23 cellular contexts compared by ENCODE assay signal in the genomic region with DNA sequence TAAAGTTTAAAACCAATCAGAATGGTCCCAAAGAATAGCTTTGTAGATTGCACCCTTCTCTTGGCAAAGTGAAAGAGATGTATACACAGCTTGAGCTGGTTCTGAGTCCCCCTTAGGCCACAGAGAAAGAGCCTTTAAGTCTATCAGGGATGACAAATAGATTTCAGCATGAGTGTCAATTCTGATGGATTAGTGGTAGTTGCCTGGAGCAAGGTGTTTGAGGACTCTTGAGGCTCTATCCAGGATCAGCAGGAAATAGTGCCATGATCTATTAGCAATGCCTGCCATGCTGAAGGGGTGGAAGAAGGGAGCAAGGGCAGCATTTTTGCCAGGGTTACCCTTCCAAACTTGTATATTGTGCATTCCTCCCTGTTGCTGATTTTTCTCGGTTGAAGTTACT.
"Had no signal": no experiment of that assay in that cellular context is flagged by ENCODE, and none has a peak within 500 bp of the region (broad histone marks: within the 10 kb centered on the region; RNA-seq: fewer than 3 reads in every experiment).

No MANE protein-coding gene starts in this region.

- H3K27ac ChIP-seq: foreskin keratinocyte, hepatocyte, neutrophil, psoas muscle, right lobe of liver, suprapubic skin, thyroid gland, upper lobe of left lung, vagina had no signal

- H3K36me3 ChIP-seq: neutrophil, right lobe of liver, suprapubic skin, thyroid gland, upper lobe of left lung, vagina had no signal

- FAIRE-seq: endothelial cell of umbilical vein had no signal

- H3K4me2 ChIP-seq: hepatocyte had no signal

- H3K9me3 ChIP-seq: mucosa of descending colon, neutrophil, psoas muscle, right lobe of liver, suprapubic skin, thyroid gland, upper lobe of left lung, vagina had no signal

- H2AFZ ChIP-seq: hepatocyte had no signal

- H3K27me3 ChIP-seq: hepatocyte, neutrophil, right lobe of liver, suprapubic skin, thyroid gland, upper lobe of left lung, vagina had no signal

- H3K4me1 ChIP-seq: foreskin keratinocyte, psoas muscle, right lobe of liver, suprapubic skin, upper lobe of left lung, vagina had no signal

- H3K79me2 ChIP-seq: hepatocyte had no signal

- H3K4me3 ChIP-seq: hepatocyte, mucosa of descending colon, psoas muscle, right lobe of liver, suprapubic skin, thyroid gland, upper lobe of left lung, vagina had no signal

- ATAC-seq: foreskin keratinocyte; left lobe of liver; mucosa of descending colon; naive thymus-derived CD8-positive, alpha-beta T cell; psoas muscle; right lobe of liver; stimulated activated effector memory CD8-positive, alpha-beta T cell treated with anti-CD3 and anti-CD28 coated beads, Interleukin-12 subunit alpha, Interleukin-12 subunit beta, amount 100 ng/mL, for 72 hours; stimulated activated naive CD8-positive, alpha-beta T cell treated with anti-CD3 and anti-CD28 coated beads, Interleukin-15, Interleukin-2, amounts not matched to agents 100 U/mL and 50 U/mL, for 24 hours had no signal

- DNase-seq: dermis blood vessel endothelial cell; erythroblast; foreskin keratinocyte; head of caudate nucleus; islet precursor cell; mammary epithelial cell; mucosa of descending colon; naive thymus-derived CD8-positive, alpha-beta T cell; psoas muscle; retina; right lobe of liver; stimulated activated CD4-positive, alpha-beta T cell treated with anti-CD3 and anti-CD28 coated beads, Interleukin-4, amount 100 ng/mL, for 1 hour; stimulated activated CD8-positive, alpha-beta memory T cell treated with anti-CD3 and anti-CD28 coated beads, Interleukin-4, amount 100 ng/mL, for 48 hours; stimulated activated naive CD8-positive, alpha-beta T cell treated with anti-CD3 and anti-CD28 coated beads, Interleukin-15, Interleukin-2, amounts not matched to agents 100 U/mL and 50 U/mL, for 24 hours; thyroid gland; upper lobe of left lung had no signal
